In genomic region chr1:8145525-8145924, GRCh38 we compare ENCODE assay signal across 1 cellular context.
TF ChIP-seq lines count a peak whose summit lies in the region.

No MANE protein-coding gene starts in this region.

TF ChIP-seq in GM23338, 12 proteins besides CTCF, POLR2A, EP300 and RAD21 (continued from another document):
- no peak for TF ChIP-seq ZNF462 (CRISPR knock-in tag; IDR thresholded peaks at IDR 0.05)
